1 cellular context compared by ENCODE assay signal in the genomic region with DNA sequence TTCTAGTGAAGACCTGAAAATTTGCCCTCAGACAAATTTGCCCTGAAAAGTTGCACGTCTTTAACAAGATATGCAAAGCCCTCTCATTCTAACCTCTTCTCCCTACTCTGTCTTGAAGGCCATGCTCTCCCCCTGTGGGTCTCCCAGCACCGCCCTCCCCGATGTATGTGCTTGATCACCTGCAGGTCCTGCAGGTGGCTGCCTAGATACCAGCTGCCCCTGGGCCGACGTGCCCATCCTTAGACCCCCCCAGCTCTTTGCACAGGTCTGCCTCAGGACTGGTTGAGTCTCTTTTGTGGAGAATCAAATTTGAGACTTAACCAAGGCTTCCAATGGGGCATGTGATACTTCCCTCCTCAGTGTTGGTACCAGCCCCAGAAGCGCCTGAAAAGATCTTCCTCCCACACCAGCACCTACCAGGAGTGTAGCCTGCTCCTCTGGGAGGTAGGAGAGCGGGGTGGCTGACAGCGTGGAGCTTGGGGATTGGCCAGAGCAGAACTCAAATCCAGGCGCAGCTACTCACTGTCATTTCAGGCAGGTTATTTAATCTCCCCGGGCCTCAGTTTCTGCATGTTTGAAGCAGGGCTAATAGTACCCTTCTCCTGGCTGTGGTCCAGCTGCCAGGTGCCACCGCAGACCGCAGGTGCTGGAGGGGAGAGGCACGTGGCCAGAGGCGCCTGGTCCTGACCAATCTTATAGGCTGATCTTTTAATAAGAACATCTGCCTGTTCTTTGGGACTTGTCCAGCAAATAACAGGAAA.
TF ChIP-seq lines count a peak whose summit lies in the region.

No MANE protein-coding gene starts in this region.

TF ChIP-seq in GM23338, 12 proteins besides CTCF, POLR2A, EP300 and RAD21:
- no peak for TF ChIP-seq STAT1 (IDR thresholded peaks at IDR 0.05; ENCODE audit: unreplicated experiment)
- TF ChIP-seq ZNF331 (CRISPR knock-in tag; IDR thresholded peaks at IDR 0.05; ENCODE audit: low read depth) = no peak
- no peak for TF ChIP-seq NANOG (IDR thresholded peaks at IDR 0.05; ENCODE audit: borderline replicate concordance)
- TF ChIP-seq CREB1 (CRISPR knock-in tag; IDR thresholded peaks at IDR 0.05; ENCODE audit: low read depth) = no peak
- no peak for TF ChIP-seq POLR2AphosphoS5 (IDR thresholded peaks at IDR 0.05; ENCODE audit: low read depth)
- TF ChIP-seq, protein P1, sequence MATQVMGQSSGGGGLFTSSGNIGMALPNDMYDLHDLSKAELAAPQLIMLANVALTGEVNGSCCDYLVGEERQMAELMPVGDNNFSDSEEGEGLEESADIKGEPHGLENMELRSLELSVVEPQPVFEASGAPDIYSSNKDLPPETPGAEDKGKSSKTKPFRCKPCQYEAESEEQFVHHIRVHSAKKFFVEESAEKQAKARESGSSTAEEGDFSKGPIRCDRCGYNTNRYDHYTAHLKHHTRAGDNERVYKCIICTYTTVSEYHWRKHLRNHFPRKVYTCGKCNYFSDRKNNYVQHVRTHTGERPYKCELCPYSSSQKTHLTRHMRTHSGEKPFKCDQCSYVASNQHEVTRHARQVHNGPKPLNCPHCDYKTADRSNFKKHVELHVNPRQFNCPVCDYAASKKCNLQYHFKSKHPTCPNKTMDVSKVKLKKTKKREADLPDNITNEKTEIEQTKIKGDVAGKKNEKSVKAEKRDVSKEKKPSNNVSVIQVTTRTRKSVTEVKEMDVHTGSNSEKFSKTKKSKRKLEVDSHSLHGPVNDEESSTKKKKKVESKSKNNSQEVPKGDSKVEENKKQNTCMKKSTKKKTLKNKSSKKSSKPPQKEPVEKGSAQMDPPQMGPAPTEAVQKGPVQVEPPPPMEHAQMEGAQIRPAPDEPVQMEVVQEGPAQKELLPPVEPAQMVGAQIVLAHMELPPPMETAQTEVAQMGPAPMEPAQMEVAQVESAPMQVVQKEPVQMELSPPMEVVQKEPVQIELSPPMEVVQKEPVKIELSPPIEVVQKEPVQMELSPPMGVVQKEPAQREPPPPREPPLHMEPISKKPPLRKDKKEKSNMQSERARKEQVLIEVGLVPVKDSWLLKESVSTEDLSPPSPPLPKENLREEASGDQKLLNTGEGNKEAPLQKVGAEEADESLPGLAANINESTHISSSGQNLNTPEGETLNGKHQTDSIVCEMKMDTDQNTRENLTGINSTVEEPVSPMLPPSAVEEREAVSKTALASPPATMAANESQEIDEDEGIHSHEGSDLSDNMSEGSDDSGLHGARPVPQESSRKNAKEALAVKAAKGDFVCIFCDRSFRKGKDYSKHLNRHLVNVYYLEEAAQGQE (IDR thresholded peaks at IDR 0.05; ENCODE audit: unreplicated experiment) = no peak
- no peak for TF ChIP-seq JUNB (IDR thresholded peaks at IDR 0.05; ENCODE audit: unreplicated experiment)
- TF ChIP-seq, protein P2, sequence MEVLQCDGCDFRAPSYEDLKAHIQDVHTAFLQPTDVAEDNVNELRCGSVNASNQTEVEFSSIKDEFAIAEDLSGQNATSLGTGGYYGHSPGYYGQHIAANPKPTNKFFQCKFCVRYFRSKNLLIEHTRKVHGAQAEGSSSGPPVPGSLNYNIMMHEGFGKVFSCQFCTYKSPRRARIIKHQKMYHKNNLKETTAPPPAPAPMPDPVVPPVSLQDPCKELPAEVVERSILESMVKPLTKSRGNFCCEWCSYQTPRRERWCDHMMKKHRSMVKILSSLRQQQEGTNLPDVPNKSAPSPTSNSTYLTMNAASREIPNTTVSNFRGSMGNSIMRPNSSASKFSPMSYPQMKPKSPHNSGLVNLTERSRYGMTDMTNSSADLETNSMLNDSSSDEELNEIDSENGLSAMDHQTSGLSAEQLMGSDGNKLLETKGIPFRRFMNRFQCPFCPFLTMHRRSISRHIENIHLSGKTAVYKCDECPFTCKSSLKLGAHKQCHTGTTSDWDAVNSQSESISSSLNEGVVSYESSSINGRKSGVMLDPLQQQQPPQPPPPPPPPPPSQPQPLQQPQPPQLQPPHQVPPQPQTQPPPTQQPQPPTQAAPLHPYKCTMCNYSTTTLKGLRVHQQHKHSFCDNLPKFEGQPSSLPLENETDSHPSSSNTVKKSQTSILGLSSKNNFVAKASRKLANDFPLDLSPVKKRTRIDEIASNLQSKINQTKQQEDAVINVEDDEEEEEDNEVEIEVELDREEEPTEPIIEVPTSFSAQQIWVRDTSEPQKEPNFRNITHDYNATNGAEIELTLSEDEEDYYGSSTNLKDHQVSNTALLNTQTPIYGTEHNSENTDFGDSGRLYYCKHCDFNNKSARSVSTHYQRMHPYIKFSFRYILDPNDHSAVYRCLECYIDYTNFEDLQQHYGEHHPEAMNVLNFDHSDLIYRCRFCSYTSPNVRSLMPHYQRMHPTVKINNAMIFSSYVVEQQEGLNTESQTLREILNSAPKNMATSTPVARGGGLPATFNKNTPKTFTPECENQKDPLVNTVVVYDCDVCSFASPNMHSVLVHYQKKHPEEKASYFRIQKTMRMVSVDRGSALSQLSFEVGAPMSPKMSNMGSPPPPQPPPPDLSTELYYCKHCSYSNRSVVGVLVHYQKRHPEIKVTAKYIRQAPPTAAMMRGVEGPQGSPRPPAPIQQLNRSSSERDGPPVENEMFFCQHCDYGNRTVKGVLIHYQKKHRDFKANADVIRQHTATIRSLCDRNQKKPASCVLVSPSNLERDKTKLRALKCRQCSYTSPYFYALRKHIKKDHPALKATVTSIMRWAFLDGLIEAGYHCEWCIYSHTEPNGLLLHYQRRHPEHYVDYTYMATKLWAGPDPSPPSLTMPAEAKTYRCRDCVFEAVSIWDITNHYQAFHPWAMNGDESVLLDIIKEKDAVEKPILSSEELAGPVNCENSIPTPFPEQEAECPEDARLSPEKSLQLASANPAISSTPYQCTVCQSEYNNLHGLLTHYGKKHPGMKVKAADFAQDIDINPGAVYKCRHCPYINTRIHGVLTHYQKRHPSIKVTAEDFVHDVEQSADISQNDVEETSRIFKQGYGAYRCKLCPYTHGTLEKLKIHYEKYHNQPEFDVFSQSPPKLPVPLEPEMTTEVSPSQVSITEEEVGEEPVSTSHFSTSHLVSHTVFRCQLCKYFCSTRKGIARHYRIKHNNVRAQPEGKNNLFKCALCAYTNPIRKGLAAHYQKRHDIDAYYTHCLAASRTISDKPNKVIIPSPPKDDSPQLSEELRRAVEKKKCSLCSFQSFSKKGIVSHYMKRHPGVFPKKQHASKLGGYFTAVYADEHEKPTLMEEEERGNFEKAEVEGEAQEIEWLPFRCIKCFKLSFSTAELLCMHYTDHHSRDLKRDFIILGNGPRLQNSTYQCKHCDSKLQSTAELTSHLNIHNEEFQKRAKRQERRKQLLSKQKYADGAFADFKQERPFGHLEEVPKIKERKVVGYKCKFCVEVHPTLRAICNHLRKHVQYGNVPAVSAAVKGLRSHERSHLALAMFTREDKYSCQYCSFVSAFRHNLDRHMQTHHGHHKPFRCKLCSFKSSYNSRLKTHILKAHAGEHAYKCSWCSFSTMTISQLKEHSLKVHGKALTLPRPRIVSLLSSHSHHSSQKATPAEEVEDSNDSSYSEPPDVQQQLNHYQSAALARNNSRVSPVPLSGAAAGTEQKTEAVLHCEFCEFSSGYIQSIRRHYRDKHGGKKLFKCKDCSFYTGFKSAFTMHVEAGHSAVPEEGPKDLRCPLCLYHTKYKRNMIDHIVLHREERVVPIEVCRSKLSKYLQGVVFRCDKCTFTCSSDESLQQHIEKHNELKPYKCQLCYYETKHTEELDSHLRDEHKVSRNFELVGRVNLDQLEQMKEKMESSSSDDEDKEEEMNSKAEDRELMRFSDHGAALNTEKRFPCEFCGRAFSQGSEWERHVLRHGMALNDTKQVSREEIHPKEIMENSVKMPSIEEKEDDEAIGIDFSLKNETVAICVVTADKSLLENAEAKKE (CRISPR knock-in tag; IDR thresholded peaks at IDR 0.05) = no peak
- no peak for TF ChIP-seq EZH2phosphoT487 (IDR thresholded peaks at IDR 0.05; ENCODE audit: unreplicated experiment)
- TF ChIP-seq, protein P3, sequence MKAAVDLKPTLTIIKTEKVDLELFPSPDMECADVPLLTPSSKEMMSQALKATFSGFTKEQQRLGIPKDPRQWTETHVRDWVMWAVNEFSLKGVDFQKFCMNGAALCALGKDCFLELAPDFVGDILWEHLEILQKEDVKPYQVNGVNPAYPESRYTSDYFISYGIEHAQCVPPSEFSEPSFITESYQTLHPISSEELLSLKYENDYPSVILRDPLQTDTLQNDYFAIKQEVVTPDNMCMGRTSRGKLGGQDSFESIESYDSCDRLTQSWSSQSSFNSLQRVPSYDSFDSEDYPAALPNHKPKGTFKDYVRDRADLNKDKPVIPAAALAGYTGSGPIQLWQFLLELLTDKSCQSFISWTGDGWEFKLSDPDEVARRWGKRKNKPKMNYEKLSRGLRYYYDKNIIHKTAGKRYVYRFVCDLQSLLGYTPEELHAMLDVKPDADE (IDR thresholded peaks at IDR 0.05) = no peak
- TF ChIP-seq EZH2 (IDR thresholded peaks at IDR 0.05; ENCODE audit: low read depth, unreplicated experiment) = no peak
- TF ChIP-seq ZNF114 (CRISPR knock-in tag; IDR thresholded peaks at IDR 0.05) = no peak
